In genomic region chr10:133414401-133414800, GRCh38 we compare ENCODE assay signal across 6 cellular contexts. TPM values are rescaled to one million over a fixed set of nuclear protein-coding genes. Genes with fewer than 3 reads are reported as not detected.
"Had no signal": no experiment of that assay in that cellular context is flagged by ENCODE, and none has a peak within 500 bp of the region (broad histone marks: within the 10 kb centered on the region; RNA-seq: fewer than 3 reads in every experiment).

No MANE protein-coding gene starts in this region.

RNA-seq across cellular contexts. Expression of gene SPRN, which starts 10.0 kb away (rescaled TPM):
- total RNA-seq: colonic mucosa, dermis microvascular lymphatic vessel endothelial cell, esophagus squamous epithelium, foreskin keratinocyte, gastrocnemius medialis had no signal
- polyA plus RNA-seq: endothelial cell of umbilical vein, foreskin keratinocyte had no signal
